ENCODE assay signal across 1 cellular context in the genomic region with DNA sequence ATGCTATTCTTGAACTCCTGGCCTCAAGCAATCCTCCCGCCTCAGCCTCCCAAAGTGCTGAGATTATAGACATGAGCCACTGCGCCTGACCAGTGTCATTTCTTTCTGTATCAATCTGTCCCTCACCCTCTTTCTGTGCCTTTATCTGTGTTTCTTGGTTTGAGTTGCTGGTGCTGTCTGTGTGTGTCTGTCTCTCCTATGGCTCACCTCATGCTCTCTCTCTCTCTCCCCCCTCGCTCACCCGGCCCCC.
TF ChIP-seq lines count a peak whose summit lies in the region.

No MANE protein-coding gene starts in this region.

TF ChIP-seq in GM12878, 131 proteins besides CTCF, POLR2A, EP300 and RAD21:
- TF ChIP-seq RUNX3 (IDR thresholded peaks at IDR 0.05; ENCODE audit: low read length), result 0 out of 2 replicates have a peak, but pooled peaks have one; percentile 23
- no peak for TF ChIP-seq PML (IDR thresholded peaks at IDR 0.05; ENCODE audit: low read length)
- TF ChIP-seq EGR1 (IDR thresholded peaks at IDR 0.05; ENCODE audit: borderline replicate concordance in 1 of 2, low read depth in 2 of 2, low read length in 2 of 2), result 0 out of 3 replicates have a peak, but pooled peaks of 1 of the 2 experiments have one; percentile 29
- TF ChIP-seq ATF7 (IDR thresholded peaks at IDR 0.05; ENCODE audit: low read depth), result peak; percentile 44; the same call in 1 of the 2 replicates
- no peak for TF ChIP-seq TCF3 (IDR thresholded peaks at IDR 0.05; ENCODE audit: borderline replicate concordance, insufficient read depth, low read depth, low read length)
- peak; percentile 18 for TF ChIP-seq SMAD1 (IDR thresholded peaks at IDR 0.05; ENCODE audit: low read depth, partially characterized antibody)
